Comparison of ENCODE assay signal across 30 cellular contexts in genomic region chr1:206476591-206476990, GRCh38.
"Had no signal": no experiment of that assay in that cellular context is flagged by ENCODE, and none has a peak within 500 bp of the region (broad histone marks: within the 10 kb centered on the region; RNA-seq: fewer than 3 reads in every experiment).

No MANE protein-coding gene starts in this region.

- H3K9ac ChIP-seq: KMS-11, SK-N-SH had no signal

- H3K27ac ChIP-seq: ascending aorta, body of pancreas, KMS-11, SJCRH30 had no signal

- DNase-seq: activated CD4-positive, alpha-beta T cell treated with anti-CD3 and anti-CD28 coated beads for 4 hours; activated CD4-positive, alpha-beta T cell treated with anti-CD3 and anti-CD28 coated beads, Interleukin-2, amount 50 U/mL, for 48 hours; activated effector memory CD4-positive, alpha-beta T cell treated with Interleukin-2 at 50 U/mL for 16 hours; activated naive CD4-positive, alpha-beta T cell; activated naive CD8-positive, alpha-beta T cell treated with anti-CD3 and anti-CD28 coated beads, Interleukin-2, amount 10 ng/mL, durations not matched to agents 7 days and 5 days; activated T-cell treated with anti-CD3 and anti-CD28 coated beads for 4 hours; activated T-cell treated with anti-CD3 and anti-CD28 coated beads, Interleukin-2, amount 50 U/mL, for 48 hours; body of pancreas; central memory CD4-positive, alpha-beta T cell; NCI-H1092; NCI-H1417 treated with DMSO at 0.1 percent for 48 hours; NCI-H1694; NCI-H2029; NCI-H2107; NCI-H2171 treated with DMSO at 0.1 percent for 48 hours; NCI-H226; NCI-H526; NCI-H774; NK-92 treated with Interleukin-12 subunit alpha and Interleukin-12 subunit beta, amount 100 ng/mL, for 24 hours; OCI-M1; RPMI8226; SJCRH30; SK-N-SH; SW 1271 had no signal

- H3K9me3 ChIP-seq: ascending aorta, body of pancreas, SJCRH30, SK-N-SH had no signal

- H3K9me3 Mint-ChIP-seq: activated naive CD8-positive, alpha-beta T cell treated with anti-CD3 and anti-CD28 coated beads, Interleukin-2, amount 10 ng/mL, durations not matched to agents 7 days and 5 days had no signal

- FAIRE-seq: bronchial epithelial cell had no signal

- H3K4me3 Mint-ChIP-seq: activated naive CD8-positive, alpha-beta T cell treated with anti-CD3 and anti-CD28 coated beads, Interleukin-2, amount 10 ng/mL, durations not matched to agents 7 days and 5 days had no signal

- H3K36me3 ChIP-seq: ascending aorta, SJCRH30 had no signal

- H3K4me1 ChIP-seq: ascending aorta had no signal

- H3K27me3 Mint-ChIP-seq: activated naive CD8-positive, alpha-beta T cell treated with anti-CD3 and anti-CD28 coated beads, Interleukin-2, amount 10 ng/mL, durations not matched to agents 7 days and 5 days had no signal

- ATAC-seq: activated CD4-positive, CD25-positive, alpha-beta regulatory T cell treated with anti-CD3 and anti-CD28 coated beads, Interleukin-2, amount 50 U/mL, for 24 hours; body of pancreas; Panc1; Right ventricle myocardium inferior had no signal

- H3K4me3 ChIP-seq: ascending aorta, body of pancreas, SJCRH30 had no signal
